39 cellular contexts compared by ENCODE assay signal in genomic region chr5:143533475-143533874, GRCh38.
"Had no signal": no experiment of that assay in that cellular context is flagged by ENCODE, and none has a peak within 500 bp of the region (broad histone marks: within the 10 kb centered on the region; RNA-seq: fewer than 3 reads in every experiment).

No MANE protein-coding gene starts in this region.

- DNase-seq: activated effector memory CD4-positive, alpha-beta T cell treated with anti-CD3 and anti-CD28 coated beads, Interleukin-2, amount 50 U/mL, for 16 hours; activated effector memory CD4-positive, alpha-beta T cell treated with Interleukin-2 at 50 U/mL for 16 hours; activated gamma-delta T cell; activated gamma-delta T cell treated with Interleukin-2 at 50 U/mL for 16 hours; activated naive CD4-positive, alpha-beta T cell treated with anti-CD3 and anti-CD28 coated beads for 36 hours; activated naive CD4-positive, alpha-beta T cell treated with anti-CD3 and anti-CD28 coated beads, Interleukin-2, amount 10 ng/mL, durations not matched to agents 7 days and 5 days; activated naive CD4-positive, alpha-beta T cell treated with anti-CD3 and anti-CD28 coated beads, Interleukin-2, amount 50 U/mL, for 16 hours; activated naive CD4-positive, alpha-beta T cell treated with Interleukin-2 at 50 U/mL for 16 hours; activated naive CD8-positive, alpha-beta T cell treated with anti-CD3 and anti-CD28 coated beads for 36 hours; activated naive CD8-positive, alpha-beta T cell treated with anti-CD3 and anti-CD28 coated beads, Interleukin-2, amount 10 ng/mL, durations not matched to agents 7 days and 5 days; activated naive CD8-positive, alpha-beta T cell treated with anti-CD3 and anti-CD28 coated beads, Interleukin-2, amount 50 U/mL, for 24 hours; activated T-cell treated with anti-CD3 and anti-CD28 coated beads, Interleukin-2, amount 50 U/mL, for 1 hour; activated T-cell treated with anti-CD3 and anti-CD28 coated beads, Interleukin-2, amount 50 U/mL, for 24 hours; activated T-cell treated with anti-CD3 and anti-CD28 coated beads, Interleukin-2, amount 50 U/mL, for 4 hours; activated T-cell treated with anti-CD3 and anti-CD28 coated beads, Interleukin-2, amount 50 U/mL, for 48 hours; activated T-cell treated with anti-CD3 and anti-CD28 coated beads, Interleukin-2, amount 50 U/mL, for 72 hours; adrenal gland; amniotic stem cell; amygdala; anterior cingulate cortex; aorta; body of pancreas; brain microvascular endothelial cell; caudate nucleus; central memory CD4-positive, alpha-beta T cell; cerebellar nuclear complex had no signal

- H3K27ac ChIP-seq: adrenal gland, ascending aorta, body of pancreas, brain microvascular endothelial cell, breast epithelium, cardiac muscle cell had no signal

- H3K4me1 Mint-ChIP-seq: activated naive CD4-positive, alpha-beta T cell treated with anti-CD3 and anti-CD28 coated beads, Interleukin-2, amount 10 ng/mL, durations not matched to agents 7 days and 5 days; activated naive CD4-positive, alpha-beta T cell treated with anti-CD3 and anti-CD28 coated beads, Interleukin-2, amount 50 U/mL, for 24 hours; activated naive CD8-positive, alpha-beta T cell treated with anti-CD3 and anti-CD28 coated beads for 36 hours; activated naive CD8-positive, alpha-beta T cell treated with anti-CD3 and anti-CD28 coated beads, Interleukin-2, amount 10 ng/mL, durations not matched to agents 7 days and 5 days; activated naive CD8-positive, alpha-beta T cell treated with anti-CD3 and anti-CD28 coated beads, Interleukin-2, amount 50 U/mL, for 24 hours; activated T-helper 17 cell treated with anti-CD3 and anti-CD28 coated beads, Interleukin-2, amount 50 U/mL, for 72 hours; brain; central memory CD8-positive, alpha-beta T cell had no signal

- H3K9me3 Mint-ChIP-seq: activated naive CD4-positive, alpha-beta T cell treated with anti-CD3 and anti-CD28 coated beads for 36 hours; activated naive CD4-positive, alpha-beta T cell treated with anti-CD3 and anti-CD28 coated beads, Interleukin-2, amount 10 ng/mL, durations not matched to agents 7 days and 5 days; activated naive CD4-positive, alpha-beta T cell treated with anti-CD3 and anti-CD28 coated beads, Interleukin-2, amount 50 U/mL, for 24 hours; activated naive CD8-positive, alpha-beta T cell treated with anti-CD3 and anti-CD28 coated beads for 36 hours; activated naive CD8-positive, alpha-beta T cell treated with anti-CD3 and anti-CD28 coated beads, Interleukin-2, amount 50 U/mL, for 24 hours; activated T-cell treated with anti-CD3 and anti-CD28 coated beads, Interleukin-2, amount 50 U/mL, for 24 hours; activated T-cell treated with anti-CD3 and anti-CD28 coated beads, Interleukin-2, amount 50 U/mL, for 4 hours; activated T-helper 17 cell treated with anti-CD3 and anti-CD28 coated beads, Interleukin-2, amount 50 U/mL, for 72 hours; activated T-helper 2 cell treated with anti-CD3 and anti-CD28 coated beads, Interferon-gamma antibody, Interleukin-2, Interleukin-4, amounts not matched to agents 10 μg/mL and 5 μg/mL and 100 μg/mL, durations not matched to agents 14 hours and 24 hours and 36 hours; central memory CD8-positive, alpha-beta T cell had no signal

- FAIRE-seq: astrocyte, bronchial epithelial cell had no signal

- H3K36me3 ChIP-seq: adrenal gland, ascending aorta, brain microvascular endothelial cell, breast epithelium, cardiac muscle cell had no signal

- H3K36me3 Mint-ChIP-seq: activated naive CD4-positive, alpha-beta T cell treated with anti-CD3 and anti-CD28 coated beads, Interleukin-2, amount 10 ng/mL, durations not matched to agents 7 days and 5 days; activated naive CD4-positive, alpha-beta T cell treated with anti-CD3 and anti-CD28 coated beads, Interleukin-2, amount 50 U/mL, for 24 hours; activated naive CD4-positive, alpha-beta T cell treated with anti-CD3 and anti-CD28 coated beads, Interleukin-2, amount 50 U/mL, for 72 hours; activated naive CD8-positive, alpha-beta T cell; activated naive CD8-positive, alpha-beta T cell treated with anti-CD3 and anti-CD28 coated beads for 36 hours; activated naive CD8-positive, alpha-beta T cell treated with anti-CD3 and anti-CD28 coated beads, Interleukin-2, amount 10 ng/mL, durations not matched to agents 7 days and 5 days; brain had no signal

- H3K4me3 Mint-ChIP-seq: activated naive CD4-positive, alpha-beta T cell treated with anti-CD3 and anti-CD28 coated beads for 36 hours; activated naive CD4-positive, alpha-beta T cell treated with anti-CD3 and anti-CD28 coated beads, Interleukin-2, amount 10 ng/mL, durations not matched to agents 7 days and 5 days; activated naive CD4-positive, alpha-beta T cell treated with anti-CD3 and anti-CD28 coated beads, Interleukin-2, amount 50 U/mL, for 24 hours; activated naive CD8-positive, alpha-beta T cell; activated naive CD8-positive, alpha-beta T cell treated with anti-CD3 and anti-CD28 coated beads for 36 hours; activated naive CD8-positive, alpha-beta T cell treated with anti-CD3 and anti-CD28 coated beads, Interleukin-2, amount 10 ng/mL, durations not matched to agents 7 days and 5 days; activated naive CD8-positive, alpha-beta T cell treated with anti-CD3 and anti-CD28 coated beads, Interleukin-2, amount 50 U/mL, for 24 hours; activated T-cell treated with anti-CD3 and anti-CD28 coated beads, Interleukin-2, amount 50 U/mL, for 24 hours; activated T-cell treated with anti-CD3 and anti-CD28 coated beads, Interleukin-2, amount 50 U/mL, for 4 hours; activated T-cell treated with anti-CD3 and anti-CD28 coated beads, Interleukin-2, amount 50 U/mL, for 72 hours; activated T-helper 1 cell treated with anti-CD3 and anti-CD28 coated beads, Interleukin-12 subunit alpha, Interleukin-12 subunit beta, Interleukin-2, Interleukin-4 antibody, amounts not matched to agents 30 ng/mL and 10 ng/mL and 1 ng/mL, durations not matched to agents 14 hours and 24 hours and 36 hours; activated T-helper 17 cell treated with anti-CD3 and anti-CD28 coated beads, Interleukin-2, amount 50 U/mL, for 72 hours; brain; central memory CD8-positive, alpha-beta T cell had no signal

- ATAC-seq: activated naive CD4-positive, alpha-beta T cell treated with anti-CD3 and anti-CD28 coated beads, Interleukin-2, amount 50 U/mL, for 72 hours; activated naive CD8-positive, alpha-beta T cell treated with anti-CD3 and anti-CD28 coated beads, Interleukin-2, amount 50 U/mL, for 24 hours; activated T-cell treated with anti-CD3 and anti-CD28 coated beads, Interleukin-2, amount 50 U/mL, for 4 hours; activated T-cell treated with anti-CD3 and anti-CD28 coated beads, Interleukin-2, amount 50 U/mL, for 72 hours; activated T-helper 17 cell treated with anti-CD3 and anti-CD28 coated beads, Interleukin-2, amount 50 U/mL, for 72 hours; body of pancreas had no signal

- H3K27me3 Mint-ChIP-seq: activated naive CD4-positive, alpha-beta T cell treated with anti-CD3 and anti-CD28 coated beads, Interleukin-2, amount 50 U/mL, for 24 hours; activated naive CD8-positive, alpha-beta T cell treated with anti-CD3 and anti-CD28 coated beads for 36 hours; activated naive CD8-positive, alpha-beta T cell treated with anti-CD3 and anti-CD28 coated beads, Interleukin-2, amount 10 ng/mL, durations not matched to agents 7 days and 5 days; activated naive CD8-positive, alpha-beta T cell treated with anti-CD3 and anti-CD28 coated beads, Interleukin-2, amount 50 U/mL, for 24 hours; activated T-helper 17 cell treated with anti-CD3 and anti-CD28 coated beads, Interleukin-2, amount 50 U/mL, for 72 hours; central memory CD8-positive, alpha-beta T cell had no signal

- H3K4me3 ChIP-seq: adrenal gland, ascending aorta, body of pancreas, breast epithelium, cardiac muscle cell had no signal

- H3K9me3 ChIP-seq: adrenal gland, ascending aorta, body of pancreas, breast epithelium had no signal

- H3K4me1 ChIP-seq: adrenal gland, ascending aorta, body of pancreas, breast epithelium had no signal

- H3K27ac Mint-ChIP-seq: activated naive CD4-positive, alpha-beta T cell treated with anti-CD3 and anti-CD28 coated beads for 36 hours; activated naive CD4-positive, alpha-beta T cell treated with anti-CD3 and anti-CD28 coated beads, Interleukin-2, amount 10 ng/mL, durations not matched to agents 7 days and 5 days; activated naive CD4-positive, alpha-beta T cell treated with anti-CD3 and anti-CD28 coated beads, Interleukin-2, amount 50 U/mL, for 24 hours; activated naive CD4-positive, alpha-beta T cell treated with anti-CD3 and anti-CD28 coated beads, Interleukin-2, amount 50 U/mL, for 72 hours; activated naive CD8-positive, alpha-beta T cell; activated naive CD8-positive, alpha-beta T cell treated with anti-CD3 and anti-CD28 coated beads for 36 hours; activated naive CD8-positive, alpha-beta T cell treated with anti-CD3 and anti-CD28 coated beads, Interleukin-2, amount 10 ng/mL, durations not matched to agents 7 days and 5 days; activated naive CD8-positive, alpha-beta T cell treated with anti-CD3 and anti-CD28 coated beads, Interleukin-2, amount 50 U/mL, for 24 hours; activated T-cell treated with anti-CD3 and anti-CD28 coated beads, Interleukin-2, amount 50 U/mL, for 24 hours; activated T-cell treated with anti-CD3 and anti-CD28 coated beads, Interleukin-2, amount 50 U/mL, for 72 hours; activated T-helper 1 cell treated with anti-CD3 and anti-CD28 coated beads, Interleukin-12 subunit alpha, Interleukin-12 subunit beta, Interleukin-2, Interleukin-4 antibody, amounts not matched to agents 30 ng/mL and 10 ng/mL and 1 ng/mL, durations not matched to agents 14 hours and 24 hours and 36 hours; activated T-helper 17 cell treated with anti-CD3 and anti-CD28 coated beads, Interleukin-2, amount 50 U/mL, for 72 hours; activated T-helper 2 cell treated with anti-CD3 and anti-CD28 coated beads, Interferon-gamma antibody, Interleukin-2, Interleukin-4, amounts not matched to agents 10 μg/mL and 5 μg/mL and 100 μg/mL, durations not matched to agents 14 hours and 24 hours and 36 hours; brain had no signal

- H3K27me3 ChIP-seq: adrenal gland, ascending aorta, body of pancreas, brain microvascular endothelial cell, breast epithelium, cardiac muscle cell had no signal
